In genomic region chr13:75418997-75419396, GRCh38 we compare ENCODE assay signal across 18 cellular contexts.
DNase-seq lines count a peak whose midpoint lies in the region; ATAC-seq and TF ChIP-seq lines count a peak whose summit lies in the region.
"Had no signal": no experiment of that assay in that cellular context is flagged by ENCODE, and none has a peak within 500 bp of the region (broad histone marks: within the 10 kb centered on the region; RNA-seq: fewer than 3 reads in every experiment).

No MANE protein-coding gene starts in this region.

- no peaks in the 10 kb centered on the region for H3K9me3 ChIP-seq in right atrium auricular region
- no peaks in the 10 kb centered on the region for H3K9me3 ChIP-seq in thyroid gland
- no peaks in the 10 kb centered on the region for H3K9me3 ChIP-seq in CD8-positive, alpha-beta T cell (ENCODE audit: low read length)

- H3K4me1 Mint-ChIP-seq in CD8-positive, alpha-beta T cell (ENCODE audit: low read depth): no peaks in the 10 kb centered on the region

- H3K4me1 ChIP-seq in right atrium auricular region (peaks cover 0 to 76% of the 10 kb centered on the region in 2 donors), thyroid gland (peaks cover 68 to 78% of the 10 kb centered on the region in 2 donors)
- no peaks in the 10 kb centered on the region for H3K4me1 ChIP-seq in CD8-positive, alpha-beta T cell (ENCODE audit: insufficient read depth, low read length)

- no peak for TF ChIP-seq POLR2A in thyroid gland (IDR thresholded peaks at IDR 0.05)

- WGBS in thyroid gland, 2 donors: 25% methylated on average over 2 of the region's 2 CpGs

- H3K27ac Mint-ChIP-seq in CD8-positive, alpha-beta T cell: no peak overlapping the region
- H3K27ac Mint-ChIP-seq: activated CD8-positive, alpha-beta memory T cell treated with anti-CD3 and anti-CD28 coated beads, Interleukin-2, amount 10 ng/mL, durations not matched to agents 7 days and 5 days; CD4-positive, CD25-positive, alpha-beta regulatory T cell; mesothelial cell of epicardium; T-helper 1 cell treated with Interleukin-12 subunit alpha and Interleukin-12 subunit beta and Interleukin-4 antibody, amounts not matched to agents 30 μg/mL and 1 μg/mL, for 36 hours had no signal

- no peak for ATAC-seq in CD8-positive, alpha-beta T cell
- ATAC-seq: activated CD4-positive, CD25-positive, alpha-beta regulatory T cell treated with anti-CD3 and anti-CD28 coated beads, Interleukin-2, amount 50 U/mL, for 24 hours; activated CD8-positive, alpha-beta memory T cell treated with anti-CD3 and anti-CD28 coated beads, Interleukin-2, amount 10 ng/mL, durations not matched to agents 7 days and 5 days had no signal

- POLR2A ChIA-PET in CD8-positive, alpha-beta T cell (lab: Charles Lee): no interaction called here

- intact Hi-C loops in thyroid gland (cut with DNase I): no loop called here
- intact Hi-C loops in CD8-positive, alpha-beta T cell (cut with DNase I, micrococcal nuclease): no loop called here

- no peaks in the 10 kb centered on the region for H3K27me3 ChIP-seq in right atrium auricular region
- H3K27me3 ChIP-seq in thyroid gland: no peaks in the 10 kb centered on the region
- no peaks in the 10 kb centered on the region for H3K27me3 ChIP-seq in CD8-positive, alpha-beta T cell (ENCODE audit: insufficient read depth, low read length)

- peaks cover 3% of the 10 kb centered on the region for H3K27me3 Mint-ChIP-seq in CD8-positive, alpha-beta T cell (ENCODE audit: low read depth)

- peak overlapping the region; percentile 24 to 76 for H3K27ac ChIP-seq in right atrium auricular region
- peak overlapping the region; percentile 55 to 76 (median 72) for H3K27ac ChIP-seq in thyroid gland
- H3K27ac ChIP-seq in CD8-positive, alpha-beta T cell (ENCODE audit: low read depth, low read length): no peak overlapping the region
- H3K27ac ChIP-seq: 22Rv1 had no signal

- no peak overlapping the region for H3K4me3 Mint-ChIP-seq in CD8-positive, alpha-beta T cell
- H3K4me3 Mint-ChIP-seq: activated CD8-positive, alpha-beta memory T cell treated with anti-CD3 and anti-CD28 coated beads, Interleukin-2, amount 10 ng/mL, durations not matched to agents 7 days and 5 days; CD4-positive, CD25-positive, alpha-beta regulatory T cell; mesothelial cell of epicardium; T-helper 1 cell treated with Interleukin-12 subunit alpha and Interleukin-12 subunit beta and Interleukin-4 antibody, amounts not matched to agents 30 μg/mL and 1 μg/mL, for 36 hours had no signal

- peak; percentile 4 for DNase-seq in DMS79 (lab: John Stamatoyannopoulos, UW)
- no peak for DNase-seq in DMS79 treated with DMSO at 0.1 percent for 48 hours (lab: John Stamatoyannopoulos, UW)
- peak; percentile 73 for DNase-seq in amniotic epithelial cell (ENCODE audit: low read depth)
- DNase-seq in right atrium auricular region (ENCODE audit: low spot score): no peak
- no peak for DNase-seq in thyroid gland
- no peak for DNase-seq in stimulated activated CD4-positive, alpha-beta T cell treated with anti-CD3 and anti-CD28 coated beads, Interleukin-12 subunit alpha, Interleukin-12 subunit beta, amount 100 ng/mL, for 4 hours
- DNase-seq in CD8-positive, alpha-beta T cell: no peak
- no peak for DNase-seq in NCI-H345 treated with DMSO at 0.1 percent for 48 hours (lab: John Stamatoyannopoulos, UW; ENCODE audit: unreplicated experiment)
- DNase-seq: activated CD8-positive, alpha-beta memory T cell treated with anti-CD3 and anti-CD28 coated beads, Interleukin-2, amount 10 ng/mL, durations not matched to agents 7 days and 5 days; activated naive CD4-positive, alpha-beta T cell treated with anti-CD3 and anti-CD28 coated beads, Interleukin-2, amount 50 U/mL, for 16 hours; CD4-positive, CD25-positive, alpha-beta regulatory T cell; effector memory CD4-positive, alpha-beta T cell; NCI-H1694 treated with DMSO at 0.1 percent for 48 hours; occipital lobe had no signal

- no peak for TF ChIP-seq CTCF in right atrium auricular region (IDR thresholded peaks at IDR 0.05)
- TF ChIP-seq CTCF in thyroid gland (IDR thresholded peaks at IDR 0.05): no peak
- no peak for TF ChIP-seq CTCF in CD8-positive, alpha-beta T cell (IDR thresholded peaks at IDR 0.05)

- CTCF ChIA-PET in CD8-positive, alpha-beta T cell (lab: Charles Lee): no interaction called here

- no peaks in the 10 kb centered on the region for H3K36me3 ChIP-seq in right atrium auricular region
- no peaks in the 10 kb centered on the region for H3K36me3 ChIP-seq in thyroid gland
- H3K36me3 ChIP-seq in CD8-positive, alpha-beta T cell (ENCODE audit: insufficient read depth, low read length): no peaks in the 10 kb centered on the region

- H3K36me3 Mint-ChIP-seq in CD8-positive, alpha-beta T cell: no peaks in the 10 kb centered on the region
- H3K36me3 Mint-ChIP-seq: activated CD8-positive, alpha-beta memory T cell treated with anti-CD3 and anti-CD28 coated beads, Interleukin-2, amount 10 ng/mL, durations not matched to agents 7 days and 5 days; CD4-positive, CD25-positive, alpha-beta regulatory T cell; mesothelial cell of epicardium had no signal

- H3K4me3 ChIP-seq in right atrium auricular region (no peak overlapping the region), thyroid gland (replicated peaks in 1 of 3) (no peak overlapping the region)
- H3K4me3 ChIP-seq in CD8-positive, alpha-beta T cell (ENCODE audit: low read depth, low read length): no peak overlapping the region

- H3K9me3 Mint-ChIP-seq in CD8-positive, alpha-beta T cell: no peaks in the 10 kb centered on the region
- H3K9me3 Mint-ChIP-seq: mesothelial cell of epicardium; T-helper 1 cell treated with Interleukin-12 subunit alpha and Interleukin-12 subunit beta and Interleukin-4 antibody, amounts not matched to agents 30 μg/mL and 1 μg/mL, for 36 hours had no signal

Comparison
In these comparisons a context has a peak if more than half of its experiments do, and no peak if none do; other contexts are left out.
1. DNase-seq: peak in DMS79 (single experiment) and amniotic epithelial cell (single experiment); none in DMS79 treated with DMSO at 0.1 percent for 48 hours (single experiment), right atrium auricular region (single experiment), thyroid gland (0 of 2), stimulated activated CD4-positive, alpha-beta T cell treated with anti-CD3 and anti-CD28 coated beads, Interleukin-12 subunit alpha, Interleukin-12 subunit beta, amount 100 ng/mL, for 4 hours (single experiment), CD8-positive, alpha-beta T cell (0 of 7) and NCI-H345 treated with DMSO at 0.1 percent for 48 hours (single experiment).